In the genomic region with DNA sequence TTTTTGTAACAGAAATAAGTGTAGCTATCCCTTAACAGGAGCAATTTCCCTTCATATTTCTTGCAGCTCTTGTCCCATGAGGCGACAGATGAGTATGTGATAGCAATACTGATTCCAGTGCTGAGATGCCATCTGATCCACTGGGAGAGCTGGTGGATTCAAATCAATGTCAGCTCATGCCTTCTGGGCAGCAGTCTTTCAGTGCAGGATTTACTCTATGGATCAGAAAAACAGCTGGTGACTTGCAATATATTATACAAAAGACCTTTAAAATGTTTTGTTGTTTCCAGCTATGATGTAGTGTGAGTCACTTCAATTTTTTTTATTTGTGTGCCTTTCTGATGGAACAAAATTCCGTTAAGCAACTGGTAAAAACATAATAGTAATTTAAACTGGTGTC, we compare ENCODE assay signal across 2 cellular contexts.
TF ChIP-seq lines count a peak whose summit lies in the region.

No MANE protein-coding gene starts in this region.

TF ChIP-seq in neural cell, 6 proteins besides CTCF, POLR2A, EP300 and RAD21:
- TF ChIP-seq EZH2 (IDR thresholded peaks at IDR 0.05; ENCODE audit: borderline replicate concordance, insufficient read depth, low read length, poor library complexity, severe bottlenecking) (no peak), SMC3 (conservative IDR thresholded peaks at IDR 0.05; ENCODE audit: poor library complexity) (no peak), POLR2AphosphoS5 (IDR thresholded peaks at IDR 0.05) (no peak), TAF1 (IDR thresholded peaks at IDR 0.05; ENCODE audit: low read depth) (no peak), MXI1 (conservative IDR thresholded peaks at IDR 0.05; ENCODE audit: poor library complexity, severe bottlenecking) (no peak)
- TF ChIP-seq, protein P1, sequence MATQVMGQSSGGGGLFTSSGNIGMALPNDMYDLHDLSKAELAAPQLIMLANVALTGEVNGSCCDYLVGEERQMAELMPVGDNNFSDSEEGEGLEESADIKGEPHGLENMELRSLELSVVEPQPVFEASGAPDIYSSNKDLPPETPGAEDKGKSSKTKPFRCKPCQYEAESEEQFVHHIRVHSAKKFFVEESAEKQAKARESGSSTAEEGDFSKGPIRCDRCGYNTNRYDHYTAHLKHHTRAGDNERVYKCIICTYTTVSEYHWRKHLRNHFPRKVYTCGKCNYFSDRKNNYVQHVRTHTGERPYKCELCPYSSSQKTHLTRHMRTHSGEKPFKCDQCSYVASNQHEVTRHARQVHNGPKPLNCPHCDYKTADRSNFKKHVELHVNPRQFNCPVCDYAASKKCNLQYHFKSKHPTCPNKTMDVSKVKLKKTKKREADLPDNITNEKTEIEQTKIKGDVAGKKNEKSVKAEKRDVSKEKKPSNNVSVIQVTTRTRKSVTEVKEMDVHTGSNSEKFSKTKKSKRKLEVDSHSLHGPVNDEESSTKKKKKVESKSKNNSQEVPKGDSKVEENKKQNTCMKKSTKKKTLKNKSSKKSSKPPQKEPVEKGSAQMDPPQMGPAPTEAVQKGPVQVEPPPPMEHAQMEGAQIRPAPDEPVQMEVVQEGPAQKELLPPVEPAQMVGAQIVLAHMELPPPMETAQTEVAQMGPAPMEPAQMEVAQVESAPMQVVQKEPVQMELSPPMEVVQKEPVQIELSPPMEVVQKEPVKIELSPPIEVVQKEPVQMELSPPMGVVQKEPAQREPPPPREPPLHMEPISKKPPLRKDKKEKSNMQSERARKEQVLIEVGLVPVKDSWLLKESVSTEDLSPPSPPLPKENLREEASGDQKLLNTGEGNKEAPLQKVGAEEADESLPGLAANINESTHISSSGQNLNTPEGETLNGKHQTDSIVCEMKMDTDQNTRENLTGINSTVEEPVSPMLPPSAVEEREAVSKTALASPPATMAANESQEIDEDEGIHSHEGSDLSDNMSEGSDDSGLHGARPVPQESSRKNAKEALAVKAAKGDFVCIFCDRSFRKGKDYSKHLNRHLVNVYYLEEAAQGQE (IDR thresholded peaks at IDR 0.05; ENCODE audit: borderline replicate concordance) = no peak

TF ChIP-seq in HepG2, 621 proteins besides CTCF, POLR2A, EP300 and RAD21 (continued from another document):
- TF ChIP-seq FOXK1 (CRISPR knock-in tag; IDR thresholded peaks at IDR 0.05; ENCODE audit: borderline replicate concordance, low read depth) (no peak), ZNF569 (CRISPR knock-in tag; IDR thresholded peaks at IDR 0.05; ENCODE audit: borderline replicate concordance) (no peak), ZNF33B (CRISPR knock-in tag; IDR thresholded peaks at IDR 0.05) (no peak), HOXD1 (CRISPR knock-in tag; IDR thresholded peaks at IDR 0.05) (no peak), NFE2L2 (IDR thresholded peaks at IDR 0.05; ENCODE audit: low read length) (no peak), SRY (CRISPR knock-in tag; IDR thresholded peaks at IDR 0.05) (no peak), ZNF331 (CRISPR knock-in tag; IDR thresholded peaks at IDR 0.05) (no peak), REXO4 (CRISPR knock-in tag; IDR thresholded peaks at IDR 0.05; ENCODE audit: borderline replicate concordance) (no peak), ZNF274 (CRISPR knock-in tag; IDR thresholded peaks at IDR 0.05) (no peak), ZBTB20 (CRISPR knock-in tag; IDR thresholded peaks at IDR 0.05; ENCODE audit: borderline replicate concordance, low read depth) (no peak), NFYC (CRISPR knock-in tag; IDR thresholded peaks at IDR 0.05) (no peak), ZZZ3 (CRISPR knock-in tag; IDR thresholded peaks at IDR 0.05; ENCODE audit: borderline replicate concordance) (no peak)
- TF ChIP-seq, protein P2, sequence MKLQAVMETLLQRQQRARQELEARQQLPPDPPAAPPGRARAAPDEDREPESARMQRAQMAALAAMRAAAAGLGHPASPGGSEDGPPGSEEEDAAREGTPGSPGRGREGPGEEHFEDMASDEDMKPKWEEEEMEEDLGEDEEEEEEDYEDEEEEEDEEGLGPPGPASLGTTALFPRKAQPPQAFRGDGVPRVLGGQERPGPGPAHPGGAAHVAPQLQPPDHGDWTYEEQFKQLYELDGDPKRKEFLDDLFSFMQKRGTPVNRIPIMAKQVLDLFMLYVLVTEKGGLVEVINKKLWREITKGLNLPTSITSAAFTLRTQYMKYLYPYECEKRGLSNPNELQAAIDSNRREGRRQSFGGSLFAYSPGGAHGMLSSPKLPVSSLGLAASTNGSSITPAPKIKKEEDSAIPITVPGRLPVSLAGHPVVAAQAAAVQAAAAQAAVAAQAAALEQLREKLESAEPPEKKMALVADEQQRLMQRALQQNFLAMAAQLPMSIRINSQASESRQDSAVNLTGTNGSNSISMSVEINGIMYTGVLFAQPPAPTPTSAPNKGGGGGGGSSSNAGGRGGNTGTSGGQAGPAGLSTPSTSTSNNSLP (IDR thresholded peaks at IDR 0.05; ENCODE audit: low read depth, low read length) = no peak
- TF ChIP-seq, protein P3, sequence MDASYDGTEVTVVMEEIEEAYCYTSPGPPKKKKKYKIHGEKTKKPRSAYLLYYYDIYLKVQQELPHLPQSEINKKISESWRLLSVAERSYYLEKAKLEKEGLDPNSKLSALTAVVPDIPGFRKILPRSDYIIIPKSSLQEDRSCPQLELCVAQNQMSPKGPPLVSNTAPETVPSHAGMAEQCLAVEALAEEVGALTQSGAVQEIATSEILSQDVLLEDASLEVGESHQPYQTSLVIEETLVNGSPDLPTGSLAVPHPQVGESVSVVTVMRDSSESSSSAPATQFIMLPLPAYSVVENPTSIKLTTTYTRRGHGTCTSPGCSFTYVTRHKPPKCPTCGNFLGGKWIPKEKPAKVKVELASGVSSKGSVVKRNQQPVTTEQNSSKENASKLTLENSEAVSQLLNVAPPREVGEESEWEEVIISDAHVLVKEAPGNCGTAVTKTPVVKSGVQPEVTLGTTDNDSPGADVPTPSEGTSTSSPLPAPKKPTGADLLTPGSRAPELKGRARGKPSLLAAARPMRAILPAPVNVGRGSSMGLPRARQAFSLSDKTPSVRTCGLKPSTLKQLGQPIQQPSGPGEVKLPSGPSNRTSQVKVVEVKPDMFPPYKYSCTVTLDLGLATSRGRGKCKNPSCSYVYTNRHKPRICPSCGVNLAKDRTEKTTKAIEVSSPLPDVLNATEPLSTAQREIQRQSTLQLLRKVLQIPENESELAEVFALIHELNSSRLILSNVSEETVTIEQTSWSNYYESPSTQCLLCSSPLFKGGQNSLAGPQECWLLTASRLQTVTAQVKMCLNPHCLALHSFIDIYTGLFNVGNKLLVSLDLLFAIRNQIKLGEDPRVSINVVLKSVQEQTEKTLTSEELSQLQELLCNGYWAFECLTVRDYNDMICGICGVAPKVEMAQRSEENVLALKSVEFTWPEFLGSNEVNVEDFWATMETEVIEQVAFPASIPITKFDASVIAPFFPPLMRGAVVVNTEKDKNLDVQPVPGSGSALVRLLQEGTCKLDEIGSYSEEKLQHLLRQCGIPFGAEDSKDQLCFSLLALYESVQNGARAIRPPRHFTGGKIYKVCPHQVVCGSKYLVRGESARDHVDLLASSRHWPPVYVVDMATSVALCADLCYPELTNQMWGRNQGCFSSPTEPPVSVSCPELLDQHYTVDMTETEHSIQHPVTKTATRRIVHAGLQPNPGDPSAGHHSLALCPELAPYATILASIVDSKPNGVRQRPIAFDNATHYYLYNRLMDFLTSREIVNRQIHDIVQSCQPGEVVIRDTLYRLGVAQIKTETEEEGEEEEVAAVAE (CRISPR knock-in tag; IDR thresholded peaks at IDR 0.05; ENCODE audit: borderline replicate concordance) = no peak
- TF ChIP-seq, protein P4, sequence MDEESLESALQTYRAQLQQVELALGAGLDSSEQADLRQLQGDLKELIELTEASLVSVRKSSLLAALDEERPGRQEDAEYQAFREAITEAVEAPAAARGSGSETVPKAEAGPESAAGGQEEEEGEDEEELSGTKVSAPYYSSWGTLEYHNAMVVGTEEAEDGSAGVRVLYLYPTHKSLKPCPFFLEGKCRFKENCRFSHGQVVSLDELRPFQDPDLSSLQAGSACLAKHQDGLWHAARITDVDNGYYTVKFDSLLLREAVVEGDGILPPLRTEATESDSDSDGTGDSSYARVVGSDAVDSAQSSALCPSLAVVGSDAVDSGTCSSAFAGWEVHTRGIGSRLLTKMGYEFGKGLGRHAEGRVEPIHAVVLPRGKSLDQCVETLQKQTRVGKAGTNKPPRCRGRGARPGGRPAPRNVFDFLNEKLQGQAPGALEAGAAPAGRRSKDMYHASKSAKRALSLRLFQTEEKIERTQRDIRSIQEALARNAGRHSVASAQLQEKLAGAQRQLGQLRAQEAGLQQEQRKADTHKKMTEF (CRISPR knock-in tag; IDR thresholded peaks at IDR 0.05) = no peak
